10 cellular contexts compared by ENCODE assay signal in the genomic region with DNA sequence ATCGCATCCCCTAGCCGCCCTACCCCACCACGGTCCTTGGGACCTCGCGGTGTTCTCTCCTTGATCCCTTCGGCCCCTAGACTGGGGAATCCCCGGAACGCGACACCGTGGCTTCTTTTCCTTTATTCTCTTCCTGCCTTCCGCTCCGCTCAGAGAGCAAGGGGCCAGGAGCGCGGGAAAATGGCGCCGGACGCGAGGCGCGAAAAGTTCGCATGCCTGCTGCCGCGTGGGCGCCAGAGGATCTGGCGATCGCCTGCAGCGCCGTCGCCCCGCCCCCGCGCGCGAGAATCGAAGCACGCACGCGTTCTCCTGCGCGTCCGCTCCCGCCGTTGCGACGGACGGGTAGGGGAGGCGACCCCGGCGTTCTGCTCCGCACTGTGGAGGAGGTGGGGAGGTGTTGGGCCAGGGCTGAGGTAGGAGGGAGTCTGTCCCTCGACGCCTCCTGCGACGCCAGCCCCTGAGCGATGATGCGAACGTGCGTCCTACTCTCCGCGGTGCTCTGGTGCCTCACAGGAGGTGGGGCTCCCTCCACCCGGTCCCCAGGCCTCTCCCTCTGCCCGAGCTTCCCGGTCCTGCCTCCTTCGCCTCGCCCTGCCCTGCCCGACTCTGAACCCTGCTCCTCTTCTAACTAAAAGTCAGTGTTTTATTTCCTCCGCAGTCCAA. TPM values are rescaled to one million over a fixed set of nuclear protein-coding genes. Genes with fewer than 3 reads are reported as not detected.
A peak's percentile ranks its signal among the peaks of the same experiment; 100 is the strongest.
DNase-seq lines count a peak whose midpoint lies in the region; ATAC-seq and TF ChIP-seq lines count a peak whose summit lies in the region.
"Had no signal": no experiment of that assay in that cellular context is flagged by ENCODE, and none has a peak within 500 bp of the region (broad histone marks: within the 10 kb centered on the region; RNA-seq: fewer than 3 reads in every experiment).

A gene with protein sequence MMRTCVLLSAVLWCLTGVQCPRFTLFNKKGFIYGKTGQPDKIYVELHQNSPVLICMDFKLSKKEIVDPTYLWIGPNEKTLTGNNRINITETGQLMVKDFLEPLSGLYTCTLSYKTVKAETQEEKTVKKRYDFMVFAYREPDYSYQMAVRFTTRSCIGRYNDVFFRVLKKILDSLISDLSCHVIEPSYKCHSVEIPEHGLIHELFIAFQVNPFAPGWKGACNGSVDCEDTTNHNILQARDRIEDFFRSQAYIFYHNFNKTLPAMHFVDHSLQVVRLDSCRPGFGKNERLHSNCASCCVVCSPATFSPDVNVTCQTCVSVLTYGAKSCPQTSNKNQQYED (plus strand): TSS at position 312 of the 663 bp plus-strand sequence. CDS start 153 bp downstream, at position 465.

- H3K4me2 ChIP-seq in SU-DHL-6 (ENCODE audit: low read depth, low read length, poor library complexity, severe bottlenecking): peak within 1 kb of the TSS; percentile 99

- H3K9me3 Mint-ChIP-seq in activated naive CD4-positive, alpha-beta T cell treated with anti-CD3 and anti-CD28 coated beads for 36 hours: peaks cover 2% of the 10 kb centered on the region

- peak within 1 kb of the TSS; percentile 97 for H3K9ac ChIP-seq in SU-DHL-6 (ENCODE audit: low read length)

- H3K4me1 Mint-ChIP-seq in activated naive CD4-positive, alpha-beta T cell treated with anti-CD3 and anti-CD28 coated beads for 36 hours (ENCODE audit: low read depth): peaks cover 43% of the 10 kb centered on the region

- peaks cover 13% of the 10 kb centered on the region for H3K79me2 ChIP-seq in SU-DHL-6 (ENCODE audit: insufficient read depth, low read length)

- H3F3A ChIP-seq in SU-DHL-6 (ENCODE audit: insufficient read depth): peaks cover 65% of the 10 kb centered on the region

- no peak for TF ChIP-seq POLR2A in uterus (IDR thresholded peaks at IDR 0.05)

- H3K4me3 ChIP-seq in GM06990 (replicated peaks; ENCODE audit: low read depth, low read length) (peak within 1 kb of the TSS; percentile 60), SU-DHL-6 (ENCODE audit: insufficient read depth, low read length, poor library complexity, severe bottlenecking) (peak within 1 kb of the TSS; percentile 8), uterus (no peak within 1 kb of the TSS)

- intact Hi-C loops in activated naive CD4-positive, alpha-beta T cell treated with anti-CD3 and anti-CD28 coated beads for 36 hours (cut with micrococcal nuclease): loop anchor here (1.0 to 5.0 kb wide), 8 partner anchors 49 to 466 kb away; a partner anchor contains a TSS
- intact Hi-C loops in uterus (cut with DNase I; ENCODE audit: low total_unique reads): no loop called here

- H3K36me3 ChIP-seq in GM06990 (ENCODE audit: control insufficient read depth, insufficient read depth, low read length): no peaks in the 10 kb centered on the region
- no peaks in the 10 kb centered on the region for H3K36me3 ChIP-seq in SU-DHL-6 (ENCODE audit: low read length)
- H3K36me3 ChIP-seq in uterus: no peaks in the 10 kb centered on the region

- peak within 1 kb of the TSS; percentile 44 for H2AFZ ChIP-seq in SU-DHL-6 (ENCODE audit: low read depth, low read length, severe bottlenecking)

- no peaks in the 10 kb centered on the region for H3K36me3 Mint-ChIP-seq in activated naive CD4-positive, alpha-beta T cell treated with anti-CD3 and anti-CD28 coated beads for 36 hours (ENCODE audit: low read depth)

- H3K27ac ChIP-seq in SU-DHL-6 (ENCODE audit: low read depth, low read length) (peak within 1 kb of the TSS; percentile 93), uterus (no peak within 1 kb of the TSS)

- peak; percentile 90 for DNase-seq in GM06990 (ENCODE audit: extremely low read depth, insufficient read length)
- peak; percentile 68 for DNase-seq in activated naive CD4-positive, alpha-beta T cell treated with anti-CD3 and anti-CD28 coated beads for 36 hours
- peak; percentile 17 to 52 for DNase-seq in stimulated activated CD4-positive, alpha-beta T cell treated with anti-CD3 and anti-CD28 coated beads, Interleukin-15, amount 100 ng/mL, for 1 hour (ENCODE audit: low read depth in 1 of 2, low spot score in 1 of 2)
- no peak for DNase-seq in uterus
- DNase-seq: COR-L47, left cardiac atrium had no signal

- no peaks in the 10 kb centered on the region for H4K20me1 ChIP-seq in SU-DHL-6 (ENCODE audit: low read depth, low read length)

- no peak for ATAC-seq in HG02759 (IDR thresholded peaks at IDR 0.05; ENCODE audit: unreplicated experiment)
- no peak for ATAC-seq in GM18870 (IDR thresholded peaks at IDR 0.05; ENCODE audit: unreplicated experiment)
- no peak for ATAC-seq in HG02852 (IDR thresholded peaks at IDR 0.05; ENCODE audit: unreplicated experiment)
- ATAC-seq: left cardiac atrium had no signal

- no peaks in the 10 kb centered on the region for H3K9me2 ChIP-seq in SU-DHL-6 (replicated peaks; ENCODE audit: insufficient read depth, low read length)

- no peaks in the 10 kb centered on the region for H3K27me3 ChIP-seq in GM06990 (replicated peaks; ENCODE audit: control insufficient read depth, insufficient read depth, low read length)
- H3K27me3 ChIP-seq in SU-DHL-6 (ENCODE audit: low read length): no peaks in the 10 kb centered on the region
- peaks cover 11 to 39% of the 10 kb centered on the region in 2 donors for H3K27me3 ChIP-seq in uterus

- CTCF ChIA-PET in activated naive CD4-positive, alpha-beta T cell treated with anti-CD3 and anti-CD28 coated beads for 36 hours (lab: Charles Lee): no interaction called here

- peak within 1 kb of the TSS; percentile 63 for H3K4me3 Mint-ChIP-seq in activated naive CD4-positive, alpha-beta T cell treated with anti-CD3 and anti-CD28 coated beads for 36 hours

- H3K4me1 ChIP-seq in uterus: no peaks in the 10 kb centered on the region

- no peak for TF ChIP-seq CTCF in GM06990 (IDR thresholded peaks at IDR 0.05; ENCODE audit: insufficient read depth, low read length, poor library complexity, severe bottlenecking)
- no peak for TF ChIP-seq CTCF in SU-DHL-6 (IDR thresholded peaks at IDR 0.05; ENCODE audit: insufficient read depth, low read length, poor library complexity, severe bottlenecking)
- TF ChIP-seq CTCF in uterus (IDR thresholded peaks at IDR 0.05): no peak

- H3K9me3 ChIP-seq in SU-DHL-6 (ENCODE audit: insufficient read depth, low read length) (no peaks in the 10 kb centered on the region), uterus (no peaks in the 10 kb centered on the region)

- peak within 1 kb of the TSS; percentile 92 for H3K27ac Mint-ChIP-seq in activated naive CD4-positive, alpha-beta T cell treated with anti-CD3 and anti-CD28 coated beads for 36 hours

- no peaks in the 10 kb centered on the region for H3K27me3 Mint-ChIP-seq in activated naive CD4-positive, alpha-beta T cell treated with anti-CD3 and anti-CD28 coated beads for 36 hours (ENCODE audit: low read depth)

RNA-seq across cellular contexts. Expression of the gene that starts here (rescaled TPM):
- total RNA-seq in activated naive CD4-positive, alpha-beta T cell treated with anti-CD3 and anti-CD28 coated beads for 36 hours: not detected
- not detected for total RNA-seq in uterus
- total RNA-seq: left cardiac atrium had no signal

Comparison
In these comparisons a context has a peak if more than half of its experiments do, and no peak if none do; other contexts are left out.
1. Peak in DNase-seq in activated naive CD4-positive, alpha-beta T cell treated with anti-CD3 and anti-CD28 coated beads for 36 hours; RNA of the gene not detected or under 1 TPM.
2. DNase-seq: peak in GM06990 (single experiment) and stimulated activated CD4-positive, alpha-beta T cell treated with anti-CD3 and anti-CD28 coated beads, Interleukin-15, amount 100 ng/mL, for 1 hour (2 of 2); none in uterus (0 of 2).
3. H3K4me3 ChIP-seq: peak in GM06990 (single experiment) and SU-DHL-6 (single experiment); none in uterus (0 of 2).